ENCODE assay signal across 8 cellular contexts in the genomic region with DNA sequence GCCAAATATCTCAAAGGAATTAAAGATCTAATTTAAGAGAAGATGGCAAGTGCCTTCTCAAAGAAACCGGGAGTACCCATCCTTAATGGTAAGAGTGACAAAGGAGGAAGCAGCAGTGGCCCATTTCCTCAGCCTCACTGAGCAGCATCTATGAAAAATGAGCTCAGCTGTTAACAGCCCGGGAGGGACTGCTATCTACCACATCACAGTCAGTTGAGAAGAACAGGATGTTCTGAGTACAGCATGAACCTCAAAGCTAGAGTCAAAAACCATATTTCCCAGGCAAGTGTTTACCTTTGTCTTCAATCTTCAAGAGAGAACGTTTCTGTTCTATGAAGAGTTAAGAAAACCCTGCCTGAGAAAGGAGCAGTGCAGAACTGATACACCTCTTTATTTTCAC.
DNase-seq lines count a peak whose midpoint lies in the region; ATAC-seq and TF ChIP-seq lines count a peak whose summit lies in the region.

No MANE protein-coding gene starts in this region.

- ATAC-seq in HG03280 (IDR thresholded peaks at IDR 0.05; ENCODE audit: unreplicated experiment) (peak; percentile 55), heart left ventricle (peak; percentile 89 to 94 (median 92))

- no peaks in the 10 kb centered on the region for H3K27me3 ChIP-seq in heart left ventricle

- no peaks in the 10 kb centered on the region for H3K9me3 ChIP-seq in heart left ventricle

- no peak for TF ChIP-seq POLR2A in heart left ventricle (IDR thresholded peaks at IDR 0.05)

- intact Hi-C loops in heart left ventricle (cut with DNase I), result loop anchor here in 2 of 10 donors (10.0 kb wide), 2 partner anchors 46 to 214 kb away; no protein-coding TSS in a partner anchor

- WGBS in heart left ventricle, 4 donors, result 15 to 32% (median 27%) methylated on average over 3 of the region's 3 CpGs

- H3K4me1 ChIP-seq in heart left ventricle, result peaks cover 0 to 70% (median 26%) of the 10 kb centered on the region in 12 donors

- DNase-seq in NOMO-1 treated with DMSO at 0.1 percent for 48 hours (lab: John Stamatoyannopoulos, UW; ENCODE audit: unreplicated experiment), result peak; percentile 16
- DNase-seq in NOMO-1 (lab: John Stamatoyannopoulos, UW; ENCODE audit: unreplicated experiment in 2 of 2), result no peak
- DNase-seq in activated T-cell treated with anti-CD3 and anti-CD28 coated beads, Interleukin-2, amount 50 U/mL, for 1 hour, result peak; percentile 52
- DNase-seq in heart left ventricle, result peak in 3 of 5 donors; percentile 20 to 37 (median 22)
- peak; percentile 18 to 33 for DNase-seq in stimulated activated CD8-positive, alpha-beta memory T cell treated with anti-CD3 and anti-CD28 coated beads, Interleukin-7, amount 100 ng/mL, for 1 hour (ENCODE audit: low read depth in 2 of 2)
- no peak for DNase-seq in medulla oblongata (ENCODE audit: extremely low spot score)
- DNase-seq in SHP77 (lab: John Stamatoyannopoulos, UW), result no peak

- no peak overlapping the region for H3K4me3 ChIP-seq in heart left ventricle

- no peaks in the 10 kb centered on the region for H3K36me3 ChIP-seq in heart left ventricle

- no peak for TF ChIP-seq CTCF in heart left ventricle (IDR thresholded peaks at IDR 0.05)

- peak overlapping the region; percentile 8 to 82 (median 58) for H3K27ac ChIP-seq in heart left ventricle

Comparison
In these comparisons a context has a peak if more than half of its experiments do, and no peak if none do; other contexts are left out.
1. DNase-seq: peak in NOMO-1 treated with DMSO at 0.1 percent for 48 hours (single experiment), activated T-cell treated with anti-CD3 and anti-CD28 coated beads, Interleukin-2, amount 50 U/mL, for 1 hour (single experiment), heart left ventricle (3 of 5) and stimulated activated CD8-positive, alpha-beta memory T cell treated with anti-CD3 and anti-CD28 coated beads, Interleukin-7, amount 100 ng/mL, for 1 hour (2 of 2); none in NOMO-1 (0 of 2), medulla oblongata (single experiment) and SHP77 (0 of 2).